16 cellular contexts compared by ENCODE assay signal in genomic region chr1:161084205-161084988, GRCh38. TPM values are rescaled to one million over a fixed set of nuclear protein-coding genes. Genes with fewer than 3 reads are reported as not detected.
DNase-seq lines count a peak whose midpoint lies in the region; ATAC-seq and TF ChIP-seq lines count a peak whose summit lies in the region.
"Had no signal": no experiment of that assay in that cellular context is flagged by ENCODE, and none has a peak within 500 bp of the region (broad histone marks: within the 10 kb centered on the region; RNA-seq: fewer than 3 reads in every experiment).

No MANE protein-coding gene starts in this region.

- H2AFZ ChIP-seq in PC-3 (ENCODE audit: low read length), result no peak overlapping the region

- H3K36me3 ChIP-seq in BLaER1 treated with 17β-estradiol and CSF1 and Interleukin-3, amounts not matched to agents 10 nM and 100 nM, result no peaks in the 10 kb centered on the region
- no peaks in the 10 kb centered on the region for H3K36me3 ChIP-seq in PC-3 (ENCODE audit: low read depth, low read length)
- H3K36me3 ChIP-seq in mucosa of rectum (ENCODE audit: control insufficient read depth in 2 of 2, insufficient read depth in 2 of 2, low read length in 2 of 2), result no peaks in the 10 kb centered on the region

- peak overlapping the region in 5 of 11 experiments; percentile 36 to 66 (median 55); a peak in 6 of 22 replicates for H3K9ac ChIP-seq in BLaER1 treated with 17β-estradiol and CSF1 and Interleukin-3, amounts not matched to agents 10 nM and 100 nM
- H3K9ac ChIP-seq in PC-3 (ENCODE audit: low read length), result 0 out of 2 replicates have a peak overlapping the region, but pooled peaks have one; percentile 18
- H3K9ac ChIP-seq in mucosa of rectum (ENCODE audit: low read depth in 1 of 2, low read length in 2 of 2), result peak overlapping the region in 1 of 2 donors; percentile 38

- peak overlapping the region in 6 of 11 experiments; percentile 41 to 84 (median 74); a peak in 11 of 22 replicates for H3K4me2 ChIP-seq in BLaER1 treated with 17β-estradiol and CSF1 and Interleukin-3, amounts not matched to agents 10 nM and 100 nM
- H3K4me2 ChIP-seq in PC-3 (ENCODE audit: low read length), result peak overlapping the region; percentile 68

- H3K4me1 ChIP-seq in BLaER1 treated with 17β-estradiol and CSF1 and Interleukin-3, amounts not matched to agents 10 nM and 100 nM, result peaks cover 0 to 99% (median 27%) of the 10 kb centered on the region in 10 experiments; a peak in 13 of 20 replicates
- H3K4me1 ChIP-seq in PC-3 (ENCODE audit: insufficient read depth, low read length) (peaks cover 80% of the 10 kb centered on the region), mucosa of rectum (ENCODE audit: control insufficient read depth in 2 of 2, insufficient read depth in 2 of 2, low read length in 2 of 2) (peaks cover 12 to 53% of the 10 kb centered on the region in 2 donors)

- H3K4me3 ChIP-seq in BLaER1 treated with 17β-estradiol and CSF1 and Interleukin-3, amounts not matched to agents 10 nM and 100 nM, result peak overlapping the region in 1 of 10 experiments; percentile 38; a peak in 2 of 20 replicates
- no peak overlapping the region for H3K4me3 ChIP-seq in PC-3 (ENCODE audit: low read length)
- peak overlapping the region; percentile 88 for H3K4me3 ChIP-seq in epithelial cell of esophagus (ENCODE audit: low read length)
- H3K4me3 ChIP-seq in mucosa of rectum (ENCODE audit: low read length in 2 of 2), result no peak overlapping the region
- no peak overlapping the region for H3K4me3 ChIP-seq in dorsolateral prefrontal cortex

- TF ChIP-seq CTCF in PC-3 (conservative IDR thresholded peaks at IDR 0.05; ENCODE audit: low read depth, low read length), result no peak
- no peak for TF ChIP-seq CTCF in epithelial cell of esophagus (IDR thresholded peaks at IDR 0.05; ENCODE audit: insufficient read depth, low read depth, low read length, missing control alignments)
- no peak for TF ChIP-seq CTCF in dorsolateral prefrontal cortex (IDR thresholded peaks at IDR 0.05 in 54 of 56, conservative IDR thresholded peaks at IDR 0.05 in 2 of 56; ENCODE audit: low read depth in 1 of 56, partially characterized antibody in 56 of 56)

- H3K27ac ChIP-seq in BLaER1 treated with 17β-estradiol and CSF1 and Interleukin-3, amounts not matched to agents 10 nM and 100 nM, result peak overlapping the region in 5 of 11 experiments; percentile 41 to 86 (median 74); a peak in 10 of 22 replicates
- peak overlapping the region; percentile 56 for H3K27ac ChIP-seq in PC-3 (ENCODE audit: low read length)
- peak overlapping the region; percentile 65 to 80 for H3K27ac ChIP-seq in mucosa of rectum (ENCODE audit: low read depth in 2 of 2, low read length in 2 of 2)
- no peak overlapping the region for H3K27ac ChIP-seq in dorsolateral prefrontal cortex

- H3K27me3 ChIP-seq in BLaER1 treated with 17β-estradiol and CSF1 and Interleukin-3, amounts not matched to agents 10 nM and 100 nM, result no peaks in the 10 kb centered on the region
- H3K27me3 ChIP-seq in PC-3 (ENCODE audit: low read length) (no peaks in the 10 kb centered on the region), mucosa of rectum (ENCODE audit: control insufficient read depth in 2 of 2, insufficient read depth in 2 of 2, low read length in 2 of 2) (no peaks in the 10 kb centered on the region), dorsolateral prefrontal cortex (peaks cover 0 to 7% (median 0%) of the 10 kb centered on the region in 45 donors)

- peaks cover 26% of the 10 kb centered on the region for H3K79me2 ChIP-seq in PC-3 (ENCODE audit: low read length)

- ATAC-seq in PC-3 (no peak), GM21515 (IDR thresholded peaks at IDR 0.05; ENCODE audit: unreplicated experiment) (no peak)

- no peaks in the 10 kb centered on the region for H3F3A ChIP-seq in PC-3 (ENCODE audit: low read length, unreplicated experiment)

- no TSS peak for BruUV-seq in PC-3 (replicated peaks; lab: Mats Ljungman, UMichigan)

- no peaks in the 10 kb centered on the region for H3K9me3 ChIP-seq in BLaER1 treated with 17β-estradiol and CSF1 and Interleukin-3, amounts not matched to agents 10 nM and 100 nM (replicated peaks in 1 of 11)
- H3K9me3 ChIP-seq in PC-3 (ENCODE audit: low read length) (no peaks in the 10 kb centered on the region), mucosa of rectum (ENCODE audit: control insufficient read depth in 2 of 2, low read length in 2 of 2) (no peaks in the 10 kb centered on the region)

- intact Hi-C loops in PC-3 (cut with micrococcal nuclease), result no loop called here
- intact Hi-C loops in dorsolateral prefrontal cortex (cut with DNase I), result no loop called here

- H3K9me2 ChIP-seq in PC-3 (replicated peaks; ENCODE audit: low read length), result no peaks in the 10 kb centered on the region

- CTCF ChIA-PET in PC-3 (lab: Charles Lee), result no interaction called here

- H4K20me1 ChIP-seq in BLaER1 treated with 17β-estradiol and CSF1 and Interleukin-3, amounts not matched to agents 10 nM and 100 nM, result no peaks in the 10 kb centered on the region
- H4K20me1 ChIP-seq in PC-3 (ENCODE audit: low read length), result no peaks in the 10 kb centered on the region

- DNase-seq in PC-3, result no peak
- DNase-seq in epithelial cell of esophagus (ENCODE audit: low read depth), result peak; percentile 45
- no peak for DNase-seq in activated CD8-positive, alpha-beta memory T cell treated with anti-CD3 and anti-CD28 coated beads, Interleukin-2, amount 50 U/mL, for 4 hours
- DNase-seq in dorsolateral prefrontal cortex, result no peak
- DNase-seq in superior temporal gyrus (ENCODE audit: extremely low spot score), result no peak
- DNase-seq: activated effector memory CD4-positive, alpha-beta T cell treated with Interleukin-2 at 50 U/mL for 16 hours; kidney glomerular epithelial cell; NCI-H1092; NCI-H446; RPMI8226; stimulated activated CD4-positive, alpha-beta T cell treated with anti-CD3 and anti-CD28 coated beads, Interleukin-12 subunit alpha, Interleukin-12 subunit beta, amount 100 ng/mL, for 4 hours; T-helper 9 cell had no signal

- POLR2A ChIA-PET in PC-3 (lab: Charles Lee; ENCODE audit: unreplicated experiment), result no interaction called here

RNA-seq across cellular contexts. Expression of gene NECTIN4, which starts 5.0 kb away (rescaled TPM):
- total RNA-seq in PC-3 (2014; rRNA removed) (6.8 and 7.0 TPM in 2 replicates), dorsolateral prefrontal cortex (1 to 10 TPM in 1 of 120 experiments, under 1 TPM in 3, not detected in 116; 0.14 to 1.1 (median 0.23) TPM)
- total RNA-seq: neural crest cell had no signal

RNA-seq across cellular contexts. Expression of gene KLHDC9, which starts 13.8 kb away (rescaled TPM):
- total RNA-seq in PC-3 (2014; rRNA removed) (3.2 and 3.3 TPM in 2 replicates), dorsolateral prefrontal cortex (10 to 100 TPM; 15.1 to 54.9 (median 36.9) TPM)

RNA-seq across cellular contexts. Expression of gene ARHGAP30, which starts 14.7 kb away (rescaled TPM):
- 0.12 and 0.55 TPM in 2 replicates for total RNA-seq in PC-3 (2014; rRNA removed)
- 10 to 100 TPM in 1 of 120 experiments, 1 to 10 TPM in 116, under 1 TPM in 3; 0.67 to 13.9 (median 3.2) TPM for total RNA-seq in dorsolateral prefrontal cortex
- total RNA-seq: neural crest cell had no signal

RNA-seq across cellular contexts. Expression of gene PFDN2, which starts 33.4 kb away (rescaled TPM):
- total RNA-seq in PC-3 (2014; rRNA removed) (174 and 197 TPM in 2 replicates), dorsolateral prefrontal cortex (100 to 1,000 TPM in 3 of 120 experiments, 10 to 100 TPM in 117; 50.1 to 108 (median 72.3) TPM)

RNA-seq across cellular contexts. Expression of gene NIT1, which starts 33.5 kb away (rescaled TPM):
- total RNA-seq in PC-3 (2014; rRNA removed) (18.1 and 27.0 TPM in 2 replicates), dorsolateral prefrontal cortex (10 to 100 TPM; 28.2 to 55.3 (median 40.7) TPM)

Comparison
In these comparisons a context has a peak if more than half of its experiments do, and no peak if none do; other contexts are left out.
1. H3K27ac ChIP-seq: peak in PC-3 (single experiment) and mucosa of rectum (2 of 2); none in dorsolateral prefrontal cortex (0 of 59).